ENCODE assay signal across 17 cellular contexts in the genomic region with DNA sequence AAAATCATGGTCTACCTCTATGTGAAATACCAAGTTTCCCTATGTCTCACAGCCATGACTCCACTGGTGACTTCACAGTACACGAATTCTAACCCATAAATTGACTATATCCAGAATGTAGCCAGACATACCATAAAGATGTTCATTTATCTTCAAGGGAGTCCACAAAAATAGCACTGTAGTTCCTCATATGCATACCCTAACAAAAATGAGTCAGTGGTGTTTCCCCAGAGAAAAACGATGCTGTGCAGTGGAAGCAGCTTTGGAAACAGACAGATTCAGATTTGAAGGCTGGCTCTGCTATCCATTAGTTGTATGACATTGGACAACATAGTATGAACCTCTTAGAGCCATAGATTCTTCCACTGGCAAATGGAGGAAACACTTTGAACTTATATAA.
DNase-seq lines count a peak whose midpoint lies in the region; ATAC-seq and TF ChIP-seq lines count a peak whose summit lies in the region.
"Had no signal": no experiment of that assay in that cellular context is flagged by ENCODE, and none has a peak within 500 bp of the region (broad histone marks: within the 10 kb centered on the region; RNA-seq: fewer than 3 reads in every experiment).

No MANE protein-coding gene starts in this region.

- DNase-seq in osteoblast (ENCODE audit: insufficient read length, low spot score, missing footprints) (peak; percentile 21), AG20443 (ENCODE audit: low spot score) (no peak), Ammon's horn (ENCODE audit: low spot score) (no peak), colonic mucosa (no peak)
- no peak for DNase-seq in activated CD4-positive, alpha-beta T cell treated with anti-CD3 and anti-CD28 coated beads, Interleukin-2, amount 50 U/mL, for 1 hour
- DNase-seq: activated CD8-positive, alpha-beta memory T cell treated with anti-CD3 and anti-CD28 coated beads for 24 hours; activated T-cell treated with anti-CD3 and anti-CD28 coated beads, Interleukin-2, amount 50 U/mL, for 48 hours; gastrocnemius medialis; hypothalamus; islet precursor cell; stimulated activated CD4-positive, alpha-beta T cell treated with anti-CD3 and anti-CD28 coated beads, Interleukin-4, amount 100 ng/mL, for 24 hours; T1000 had no signal

- H3K9me3 ChIP-seq in osteoblast (ENCODE audit: low read depth, low read length) (no peaks in the 10 kb centered on the region), colonic mucosa (no peaks in the 10 kb centered on the region)
- H3K9me3 ChIP-seq: ascending aorta, BLaER1, gastrocnemius medialis had no signal

- H3K27ac ChIP-seq in osteoblast (ENCODE audit: low read depth, low read length): no peak overlapping the region
- H3K27ac ChIP-seq in colonic mucosa: no peak overlapping the region
- H3K27ac ChIP-seq: ascending aorta, BLaER1, gastrocnemius medialis had no signal

- no peaks in the 10 kb centered on the region for H3K27me3 ChIP-seq in osteoblast (ENCODE audit: insufficient read depth, low read length)
- H3K27me3 ChIP-seq in colonic mucosa: no peaks in the 10 kb centered on the region
- H3K27me3 ChIP-seq: ascending aorta, BLaER1, gastrocnemius medialis had no signal

- no peak for TF ChIP-seq CTCF in osteoblast (IDR thresholded peaks at IDR 0.05; ENCODE audit: extremely low read depth, low read depth, low read length)
- no peak for TF ChIP-seq CTCF in colonic mucosa (IDR thresholded peaks at IDR 0.05)

- H3K4me1 ChIP-seq in osteoblast (ENCODE audit: insufficient read depth, low read length) (no peaks in the 10 kb centered on the region), colonic mucosa (no peaks in the 10 kb centered on the region)
- H3K4me1 ChIP-seq: ascending aorta, BLaER1, gastrocnemius medialis had no signal

- H2AFZ ChIP-seq in osteoblast (ENCODE audit: low read length): no peak overlapping the region

- H3K36me3 ChIP-seq in osteoblast (ENCODE audit: insufficient read depth, low read length): no peaks in the 10 kb centered on the region
- no peaks in the 10 kb centered on the region for H3K36me3 ChIP-seq in colonic mucosa
- H3K36me3 ChIP-seq: ascending aorta, BLaER1, gastrocnemius medialis had no signal

- H3K9ac ChIP-seq in colonic mucosa (ENCODE audit: low read depth in 2 of 2, low read length in 2 of 2): no peak overlapping the region
- H3K9ac ChIP-seq: BLaER1 had no signal

- H4K20me1 ChIP-seq in osteoblast (ENCODE audit: insufficient read depth, low read length): no peaks in the 10 kb centered on the region
- H4K20me1 ChIP-seq: BLaER1 had no signal

- intact Hi-C loops in colonic mucosa (cut with DNase I): no loop called here

- H3K79me2 ChIP-seq in osteoblast (ENCODE audit: insufficient read depth, low read length): no peaks in the 10 kb centered on the region

- H3K4me2 ChIP-seq in osteoblast (ENCODE audit: insufficient read depth, low read length): no peak overlapping the region
- H3K4me2 ChIP-seq: BLaER1 had no signal

- H3K4me3 ChIP-seq in osteoblast (ENCODE audit: insufficient read depth, low read length) (no peak overlapping the region), colonic mucosa (no peak overlapping the region)
- H3K4me3 ChIP-seq: ascending aorta, BLaER1, gastrocnemius medialis had no signal

- ATAC-seq in GM18511 (IDR thresholded peaks at IDR 0.05; ENCODE audit: unreplicated experiment) (peak; percentile 60), GM21447 (IDR thresholded peaks at IDR 0.05; ENCODE audit: unreplicated experiment) (peak; percentile 51), HG03039 (IDR thresholded peaks at IDR 0.05; ENCODE audit: unreplicated experiment) (peak; percentile 77)
- ATAC-seq: gastrocnemius medialis had no signal
